8 cellular contexts compared by ENCODE assay signal in genomic region chr2:102449370-102449974, GRCh38. TPM values are rescaled to one million over a fixed set of nuclear protein-coding genes. Genes with fewer than 3 reads are reported as not detected.
DNase-seq lines count a peak whose midpoint lies in the region; ATAC-seq and TF ChIP-seq lines count a peak whose summit lies in the region.

No MANE protein-coding gene starts in this region.

- H3K4me1 ChIP-seq in sigmoid colon, result no peaks in the 10 kb centered on the region

- ATAC-seq in WTC11, result no peak
- ATAC-seq in central memory CD8-positive, alpha-beta T cell (replicated peaks; ENCODE audit: extremely low read depth, poor library complexity, severe bottlenecking), result no peak
- ATAC-seq in GM21619 (IDR thresholded peaks at IDR 0.05; ENCODE audit: unreplicated experiment), result no peak

- H3K9me3 ChIP-seq in sigmoid colon, result no peaks in the 10 kb centered on the region

- no peaks in the 10 kb centered on the region for H3K4me1 Mint-ChIP-seq in WTC11
- H3K4me1 Mint-ChIP-seq in central memory CD8-positive, alpha-beta T cell, result peaks cover 5% of the 10 kb centered on the region

- no peaks in the 10 kb centered on the region for H3K9me3 Mint-ChIP-seq in WTC11
- no peaks in the 10 kb centered on the region for H3K9me3 Mint-ChIP-seq in central memory CD8-positive, alpha-beta T cell

- TF ChIP-seq CTCF in LNCAP (IDR thresholded peaks at IDR 0.05), result peak; percentile 64
- TF ChIP-seq CTCF in WTC11 (IDR thresholded peaks at IDR 0.05), result no peak
- peak in 2 of 4 experiments; percentile 27 to 29 for TF ChIP-seq CTCF in sigmoid colon (IDR thresholded peaks at IDR 0.05)

- H3K27ac ChIP-seq in sigmoid colon, result no peak overlapping the region

- H3K27ac Mint-ChIP-seq in WTC11, result no peak overlapping the region
- no peak overlapping the region for H3K27ac Mint-ChIP-seq in central memory CD8-positive, alpha-beta T cell (ENCODE audit: low read depth)

- intact Hi-C loops in sigmoid colon (cut with DNase I), result loop anchor here (10.0 kb wide), 1 partner anchor 1105 kb away; no protein-coding TSS in a partner anchor

- H3K4me3 Mint-ChIP-seq in WTC11, result no peak overlapping the region
- H3K4me3 Mint-ChIP-seq in central memory CD8-positive, alpha-beta T cell, result no peak overlapping the region

- no peak for TF ChIP-seq EP300 in sigmoid colon (IDR thresholded peaks at IDR 0.05)

- 0 to 2% methylated on average over 1 of the region's 1 CpG for WGBS in sigmoid colon, 2 donors

- in situ Hi-C loops in G401 (cut with HindIII; ENCODE audit: low sequenced_read_pairs), result no loop called here

- H3K36me3 Mint-ChIP-seq in WTC11, result no peaks in the 10 kb centered on the region
- H3K36me3 Mint-ChIP-seq in central memory CD8-positive, alpha-beta T cell (ENCODE audit: insufficient read depth), result peaks cover 5% of the 10 kb centered on the region

- DNase-seq in G401 (ENCODE audit: low spot score) (peak; percentile 18), WTC11 (ENCODE audit: low spot score) (peak; percentile 51), lung microvascular endothelial cell (ENCODE audit: low read depth in 2 of 2) (peak; percentile 51 to 64), sigmoid colon (no peak)
- DNase-seq in central memory CD8-positive, alpha-beta T cell (ENCODE audit: low spot score in 2 of 2), result peak; percentile 38 to 52
- peak; percentile 42 for DNase-seq in stimulated activated CD8-positive, alpha-beta memory T cell treated with anti-CD3 and anti-CD28 coated beads, Interleukin-7, amount 100 ng/mL, for 24 hours (ENCODE audit: low read depth)

- no peaks in the 10 kb centered on the region for H3K27me3 ChIP-seq in sigmoid colon

- no peak for TF ChIP-seq POLR2A in sigmoid colon (IDR thresholded peaks at IDR 0.05)

- CTCF ChIA-PET in WTC11 (lab: Charles Lee), result interaction anchor here (1.1 to 2.2 kb wide), 2 partner anchors 203 to 209 kb away, joined by 3 to 10 read pairs; no protein-coding TSS in a partner anchor

- no peak overlapping the region for H3K4me3 ChIP-seq in sigmoid colon

- no peaks in the 10 kb centered on the region for H3K27me3 Mint-ChIP-seq in WTC11 (ENCODE audit: low read depth)
- H3K27me3 Mint-ChIP-seq in central memory CD8-positive, alpha-beta T cell, result peaks cover under 1% of the 10 kb centered on the region

- no peaks in the 10 kb centered on the region for H3K36me3 ChIP-seq in sigmoid colon

- POLR2A ChIA-PET in WTC11 (lab: Charles Lee), result no interaction called here

TF ChIP-seq in WTC11, 78 proteins besides CTCF, POLR2A, EP300 and RAD21 (continues in another document):
- TF ChIP-seq, protein P1, sequence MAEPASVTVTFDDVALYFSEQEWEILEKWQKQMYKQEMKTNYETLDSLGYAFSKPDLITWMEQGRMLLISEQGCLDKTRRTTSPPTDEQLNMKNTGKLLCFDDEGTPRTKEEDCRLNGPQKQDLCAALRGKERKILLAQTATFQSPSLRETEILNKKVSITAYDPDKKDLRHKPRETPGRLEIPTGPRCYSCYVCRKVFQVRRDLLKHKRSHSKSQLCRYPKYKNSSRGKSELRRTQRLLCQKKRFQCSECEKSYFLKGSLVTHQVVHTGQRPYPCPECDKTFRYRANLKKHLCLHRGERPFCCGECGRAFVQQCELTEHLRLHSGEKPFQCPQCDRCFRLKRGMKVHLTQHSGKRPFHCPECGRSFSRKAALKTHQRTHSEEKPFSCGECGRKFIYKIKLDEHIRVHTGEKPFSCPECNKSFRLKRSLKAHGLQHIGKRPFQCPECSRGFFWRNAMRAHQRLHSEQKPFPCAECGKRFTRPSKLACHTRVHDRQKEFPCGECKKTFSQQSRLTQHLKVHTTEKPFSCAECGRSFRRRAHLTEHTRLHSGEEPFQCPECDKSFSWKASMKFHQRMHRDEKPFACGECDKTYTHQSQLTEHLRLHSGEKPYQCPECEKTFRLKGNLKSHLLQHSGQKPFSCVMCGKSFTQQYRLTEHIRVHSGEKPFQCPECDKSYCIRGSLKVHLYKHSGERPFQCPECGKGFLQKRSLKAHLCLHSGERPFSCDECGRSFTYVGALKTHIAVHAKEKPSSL (CRISPR knock-in tag; conservative IDR thresholded peaks at IDR 0.05), result no peak
- TF ChIP-seq ZNF416 (CRISPR knock-in tag; IDR thresholded peaks at IDR 0.05), result no peak
- no peak for TF ChIP-seq GTF2I (CRISPR knock-in tag; conservative IDR thresholded peaks at IDR 0.05)
- TF ChIP-seq ZNF232 (CRISPR knock-in tag; IDR thresholded peaks at IDR 0.05), result no peak
- TF ChIP-seq, protein P2, sequence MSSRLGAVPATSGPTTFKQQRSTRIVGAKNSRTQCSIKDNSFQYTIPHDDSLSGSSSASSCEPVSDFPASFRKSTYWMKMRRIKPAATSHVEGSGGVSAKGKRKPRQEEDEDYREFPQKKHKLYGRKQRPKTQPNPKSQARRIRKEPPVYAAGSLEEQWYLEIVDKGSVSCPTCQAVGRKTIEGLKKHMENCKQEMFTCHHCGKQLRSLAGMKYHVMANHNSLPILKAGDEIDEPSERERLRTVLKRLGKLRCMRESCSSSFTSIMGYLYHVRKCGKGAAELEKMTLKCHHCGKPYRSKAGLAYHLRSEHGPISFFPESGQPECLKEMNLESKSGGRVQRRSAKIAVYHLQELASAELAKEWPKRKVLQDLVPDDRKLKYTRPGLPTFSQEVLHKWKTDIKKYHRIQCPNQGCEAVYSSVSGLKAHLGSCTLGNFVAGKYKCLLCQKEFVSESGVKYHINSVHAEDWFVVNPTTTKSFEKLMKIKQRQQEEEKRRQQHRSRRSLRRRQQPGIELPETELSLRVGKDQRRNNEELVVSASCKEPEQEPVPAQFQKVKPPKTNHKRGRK (CRISPR knock-in tag; IDR thresholded peaks at IDR 0.05; ENCODE audit: borderline replicate concordance), result no peak
- TF ChIP-seq NFE2L1 (CRISPR knock-in tag; IDR thresholded peaks at IDR 0.05), result no peak
- TF ChIP-seq ZNF423 (CRISPR knock-in tag; IDR thresholded peaks at IDR 0.05), result no peak
- TF ChIP-seq TEAD4 (CRISPR knock-in tag; IDR thresholded peaks at IDR 0.05), result no peak
- TF ChIP-seq ZNF317 (CRISPR knock-in tag; IDR thresholded peaks at IDR 0.05; ENCODE audit: borderline replicate concordance, low read depth), result no peak
- TF ChIP-seq, protein P3, sequence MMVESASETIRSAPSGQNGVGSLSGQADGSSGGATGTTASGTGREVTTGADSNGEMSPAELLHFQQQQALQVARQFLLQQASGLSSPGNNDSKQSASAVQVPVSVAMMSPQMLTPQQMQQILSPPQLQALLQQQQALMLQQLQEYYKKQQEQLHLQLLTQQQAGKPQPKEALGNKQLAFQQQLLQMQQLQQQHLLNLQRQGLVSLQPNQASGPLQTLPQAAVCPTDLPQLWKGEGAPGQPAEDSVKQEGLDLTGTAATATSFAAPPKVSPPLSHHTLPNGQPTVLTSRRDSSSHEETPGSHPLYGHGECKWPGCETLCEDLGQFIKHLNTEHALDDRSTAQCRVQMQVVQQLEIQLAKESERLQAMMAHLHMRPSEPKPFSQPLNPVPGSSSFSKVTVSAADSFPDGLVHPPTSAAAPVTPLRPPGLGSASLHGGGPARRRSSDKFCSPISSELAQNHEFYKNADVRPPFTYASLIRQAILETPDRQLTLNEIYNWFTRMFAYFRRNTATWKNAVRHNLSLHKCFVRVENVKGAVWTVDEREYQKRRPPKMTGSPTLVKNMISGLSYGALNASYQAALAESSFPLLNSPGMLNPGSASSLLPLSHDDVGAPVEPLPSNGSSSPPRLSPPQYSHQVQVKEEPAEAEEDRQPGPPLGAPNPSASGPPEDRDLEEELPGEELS (CRISPR knock-in tag; IDR thresholded peaks at IDR 0.05), result no peak
- no peak for TF ChIP-seq ZNF396 (CRISPR knock-in tag; IDR thresholded peaks at IDR 0.05; ENCODE audit: borderline replicate concordance)
- no peak for TF ChIP-seq CBFB (CRISPR knock-in tag; IDR thresholded peaks at IDR 0.05; ENCODE audit: low read depth)
- no peak for TF ChIP-seq CDX4 (CRISPR knock-in tag; IDR thresholded peaks at IDR 0.05; ENCODE audit: borderline replicate concordance)
- TF ChIP-seq ATF1 (CRISPR knock-in tag; IDR thresholded peaks at IDR 0.05), result no peak
- no peak for TF ChIP-seq PRRX2 (CRISPR knock-in tag; IDR thresholded peaks at IDR 0.05)

RNA-seq across cellular contexts. Expression of gene SLC9A4, which starts 23.6 kb away (rescaled TPM):
- total RNA-seq in G401 (2014; rRNA removed; shearing (Covaris generic)), result not detected in 2 replicates
- total RNA-seq in WTC11 (2021) (0.09 to 0.11 TPM in 2 of 3 replicates, not detected in the other), lung microvascular endothelial cell (not detected in 2 replicates), sigmoid colon (not detected)
- under 1 TPM in 1 of 3 donors, not detected in 2; 0.04 TPM for polyA plus RNA-seq in sigmoid colon

RNA-seq across cellular contexts. Expression of gene IL18RAP, which starts 26.5 kb away (rescaled TPM):
- total RNA-seq in G401 (2014; rRNA removed; shearing (Covaris generic)), result not detected in 2 replicates
- total RNA-seq in WTC11 (2021), result not detected in 3 replicates
- total RNA-seq in lung microvascular endothelial cell, result not detected in 2 replicates
- total RNA-seq in sigmoid colon, result 1 to 10 TPM in 1 of 4 donors, under 1 TPM in 1, not detected in 2; 0.68 to 1.3 TPM
- polyA plus RNA-seq in sigmoid colon, result 1 to 10 TPM in 1 of 3 donors, under 1 TPM in 1, not detected in 1; 0.96 to 1.4 TPM
